In the genomic region with DNA sequence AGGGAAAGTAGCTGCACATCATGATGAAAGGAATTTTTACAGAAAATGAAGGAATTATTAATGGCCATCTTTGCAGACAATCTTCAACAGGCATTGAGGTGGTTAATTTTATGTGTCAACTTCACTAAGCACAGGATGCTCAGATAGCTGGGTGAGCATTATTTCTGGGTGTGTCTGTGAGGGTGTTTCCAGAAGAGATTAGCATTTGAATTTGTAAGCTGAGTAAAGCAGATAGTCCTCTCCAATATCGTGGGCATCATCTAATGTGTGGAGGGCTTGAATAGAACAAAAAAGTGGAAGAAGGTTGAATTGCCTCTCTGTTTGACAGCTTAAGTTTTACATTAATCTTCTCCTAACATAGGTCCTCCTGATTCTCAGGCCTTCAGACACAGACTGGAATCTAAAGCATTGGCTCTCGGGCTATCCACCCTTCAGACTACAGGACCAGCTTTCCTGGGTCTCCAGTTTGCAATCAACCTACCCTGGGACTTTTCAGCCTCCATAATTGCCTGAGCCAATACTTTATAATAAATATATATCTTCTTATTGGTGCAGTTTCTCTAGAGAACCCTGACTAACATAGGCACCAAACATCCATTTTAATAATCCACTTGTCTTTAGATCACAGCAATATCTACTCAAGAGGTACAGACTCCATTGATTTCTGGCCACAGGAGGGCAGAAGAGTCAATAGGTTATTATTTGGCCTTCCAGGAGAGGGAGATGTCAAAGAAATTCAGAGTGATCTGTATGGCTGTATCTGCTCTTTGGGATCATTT, we compare ENCODE assay signal across 8 cellular contexts. TPM values are rescaled to one million over a fixed set of nuclear protein-coding genes. Genes with fewer than 3 reads are reported as not detected.
DNase-seq lines count a peak whose midpoint lies in the region; ATAC-seq and FAIRE-seq lines count a peak whose summit lies in the region.

No MANE protein-coding gene starts in this region.

- peaks cover 6% of the 10 kb centered on the region for H3K4me1 Mint-ChIP-seq in activated T-cell treated with anti-CD3 and anti-CD28 coated beads, Interleukin-2, amount 50 U/mL, for 72 hours (ENCODE audit: low read depth)

- H3K4me1 ChIP-seq in iPS DF 6.9 (ENCODE audit: control insufficient read depth, insufficient read depth, low read length), result no peaks in the 10 kb centered on the region

- FAIRE-seq in urothelium cell line (lab: Jason Lieb, UNC), result no peak

- no peaks in the 10 kb centered on the region for H3K36me3 ChIP-seq in iPS DF 6.9 (ENCODE audit: control insufficient read depth, insufficient read depth, low read length)

- no peak overlapping the region for H3K27ac ChIP-seq in iPS DF 6.9 (ENCODE audit: low read length)

- no peaks in the 10 kb centered on the region for H3K27me3 Mint-ChIP-seq in activated T-cell treated with anti-CD3 and anti-CD28 coated beads, Interleukin-2, amount 50 U/mL, for 72 hours (ENCODE audit: low read depth)

- H3K9me3 Mint-ChIP-seq in activated T-cell treated with anti-CD3 and anti-CD28 coated beads, Interleukin-2, amount 50 U/mL, for 72 hours, result no peaks in the 10 kb centered on the region

- H3K27ac Mint-ChIP-seq in activated T-cell treated with anti-CD3 and anti-CD28 coated beads, Interleukin-2, amount 50 U/mL, for 72 hours, result no peak overlapping the region

- H3K9me3 ChIP-seq in iPS DF 6.9 (ENCODE audit: control insufficient read depth, insufficient read depth, low read length), result no peaks in the 10 kb centered on the region

- DNase-seq in activated T-cell treated with anti-CD3 and anti-CD28 coated beads, Interleukin-2, amount 50 U/mL, for 72 hours, result peak; percentile 19 to 30
- DNase-seq in activated T-cell treated with anti-CD3 and anti-CD28 coated beads, Interleukin-2, amount 50 U/mL, for 1 hour, result no peak
- DNase-seq in H4 (ENCODE audit: low spot score) (peak; percentile 76), NCI-H1092 (lab: John Stamatoyannopoulos, UW) (peak; percentile 13), iPS DF 6.9 (ENCODE audit: low read depth, low spot score) (peak; percentile 29), urothelium cell line (ENCODE audit: low spot score) (peak; percentile 22)
- peak; percentile 12 for DNase-seq in activated naive CD4-positive, alpha-beta T cell treated with anti-CD3 and anti-CD28 coated beads, Interleukin-2, amount 50 U/mL, for 16 hours
- no peak for DNase-seq in stimulated activated CD4-positive, alpha-beta T cell treated with anti-CD3 and anti-CD28 coated beads, Interleukin-4, amount 100 ng/mL, for 24 hours

- H3K36me3 Mint-ChIP-seq in activated T-cell treated with anti-CD3 and anti-CD28 coated beads, Interleukin-2, amount 50 U/mL, for 72 hours (ENCODE audit: insufficient read depth in 2 of 2), result no peaks in the 10 kb centered on the region

- no peak overlapping the region for H3K4me3 Mint-ChIP-seq in activated T-cell treated with anti-CD3 and anti-CD28 coated beads, Interleukin-2, amount 50 U/mL, for 72 hours

- H3K27me3 ChIP-seq in iPS DF 6.9 (ENCODE audit: control insufficient read depth, insufficient read depth, low read length), result no peaks in the 10 kb centered on the region

- peak; percentile 58 to 70 for ATAC-seq in activated T-cell treated with anti-CD3 and anti-CD28 coated beads, Interleukin-2, amount 50 U/mL, for 72 hours (replicated peaks in 1 of 2)

- WGBS in iPS DF 6.9 (ENCODE audit: insufficient coverage, insufficient read length), result no CpG with 5 or more reads among the region's 2 CpGs

- H3K4me3 ChIP-seq in iPS DF 6.9 (ENCODE audit: low read length), result no peak overlapping the region

RNA-seq across cellular contexts. Expression of a gene that starts 10.5 kb away (rescaled TPM):
- under 1 TPM; 0.53 to 0.86 TPM for total RNA-seq in activated T-cell treated with anti-CD3 and anti-CD28 coated beads, Interleukin-2, amount 50 U/mL, for 72 hours
- 0.12 TPM in 1 of 2 replicates, not detected in the other for total RNA-seq in H4 (2014; rRNA removed; shearing (Covaris generic))

RNA-seq across cellular contexts. Expression of a gene that starts 33.7 kb away (rescaled TPM):
- not detected for total RNA-seq in activated T-cell treated with anti-CD3 and anti-CD28 coated beads, Interleukin-2, amount 50 U/mL, for 72 hours
- total RNA-seq in H4 (2014; rRNA removed; shearing (Covaris generic)), result 5.7 and 6.9 TPM in 2 replicates

Comparison
In these comparisons a context has a peak if more than half of its experiments do, and no peak if none do; other contexts are left out.
1. DNase-seq: peak in activated T-cell treated with anti-CD3 and anti-CD28 coated beads, Interleukin-2, amount 50 U/mL, for 72 hours (2 of 2), H4 (single experiment), NCI-H1092 (single experiment), activated naive CD4-positive, alpha-beta T cell treated with anti-CD3 and anti-CD28 coated beads, Interleukin-2, amount 50 U/mL, for 16 hours (single experiment), iPS DF 6.9 (single experiment) and urothelium cell line (single experiment); none in activated T-cell treated with anti-CD3 and anti-CD28 coated beads, Interleukin-2, amount 50 U/mL, for 1 hour (single experiment) and stimulated activated CD4-positive, alpha-beta T cell treated with anti-CD3 and anti-CD28 coated beads, Interleukin-4, amount 100 ng/mL, for 24 hours (single experiment).